ENCODE assay signal across 1 cellular context in the genomic region with DNA sequence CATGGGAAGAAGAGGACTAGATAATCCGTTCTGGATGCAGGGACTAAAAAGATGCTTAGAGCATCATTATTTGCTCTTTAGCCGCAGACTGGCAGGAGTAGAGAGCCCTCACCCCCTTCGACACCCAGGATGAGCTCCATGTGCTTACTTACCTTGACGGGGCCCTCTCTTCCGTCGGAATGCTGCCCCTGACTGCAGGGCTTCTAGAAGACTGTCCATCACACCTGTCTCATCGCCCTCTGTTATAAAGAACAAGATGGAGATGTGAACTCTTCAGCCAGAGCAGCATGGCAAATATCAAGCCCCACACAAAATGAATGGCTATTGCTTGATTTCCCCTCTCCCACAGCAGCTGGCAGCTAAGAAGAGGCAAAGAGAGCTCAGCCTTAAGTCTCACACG.
TF ChIP-seq lines count a peak whose summit lies in the region.

No MANE protein-coding gene starts in this region.

TF ChIP-seq in H1, 55 proteins besides CTCF, POLR2A, EP300 and RAD21:
- TF ChIP-seq BRCA1 (IDR thresholded peaks at IDR 0.05; ENCODE audit: low read depth, low read length), result no peak
- no peak for TF ChIP-seq EZH2 (IDR thresholded peaks at IDR 0.05; ENCODE audit: low read depth, low read length, severe bottlenecking)
- no peak for TF ChIP-seq FOSL1 (IDR thresholded peaks at IDR 0.05; ENCODE audit: insufficient read depth, low read depth, low read length)
- no peak for TF ChIP-seq GTF2F1 (IDR thresholded peaks at IDR 0.05; ENCODE audit: borderline replicate concordance, low read depth, low read length)
- TF ChIP-seq, protein P1, sequence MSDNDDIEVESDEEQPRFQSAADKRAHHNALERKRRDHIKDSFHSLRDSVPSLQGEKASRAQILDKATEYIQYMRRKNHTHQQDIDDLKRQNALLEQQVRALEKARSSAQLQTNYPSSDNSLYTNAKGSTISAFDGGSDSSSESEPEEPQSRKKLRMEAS (IDR thresholded peaks at IDR 0.05), result no peak
- TF ChIP-seq, protein P2, sequence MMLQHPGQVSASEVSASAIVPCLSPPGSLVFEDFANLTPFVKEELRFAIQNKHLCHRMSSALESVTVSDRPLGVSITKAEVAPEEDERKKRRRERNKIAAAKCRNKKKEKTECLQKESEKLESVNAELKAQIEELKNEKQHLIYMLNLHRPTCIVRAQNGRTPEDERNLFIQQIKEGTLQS (IDR thresholded peaks at IDR 0.05; ENCODE audit: insufficient read depth, low read depth, low read length), result no peak
- TF ChIP-seq SIX5 (IDR thresholded peaks at IDR 0.05; ENCODE audit: low read depth, low read length), result no peak
- TF ChIP-seq ASH2L (IDR thresholded peaks at IDR 0.05; ENCODE audit: low read length), result no peak
- TF ChIP-seq SP1 (IDR thresholded peaks at IDR 0.05; ENCODE audit: low read depth, low read length), result no peak
- TF ChIP-seq SAP30 (IDR thresholded peaks at IDR 0.05; ENCODE audit: insufficient read depth, insufficient replicate concordance, low read length), result no peak
- TF ChIP-seq HDAC6 (IDR thresholded peaks at IDR 0.05; ENCODE audit: low read depth, low read length), result no peak
- no peak for TF ChIP-seq HDAC2 (IDR thresholded peaks at IDR 0.05; ENCODE audit: borderline replicate concordance in 1 of 2, low read depth in 2 of 2, low read length in 2 of 2)
